14 cellular contexts compared by ENCODE assay signal in genomic region chr3:188227442-188227841, GRCh38.
A peak's percentile ranks its signal among the peaks of the same experiment; 100 is the strongest.
DNase-seq lines count a peak whose midpoint lies in the region; ATAC-seq, FAIRE-seq and TF ChIP-seq lines count a peak whose summit lies in the region.
"Had no signal": no experiment of that assay in that cellular context is flagged by ENCODE, and none has a peak within 500 bp of the region (broad histone marks: within the 10 kb centered on the region; RNA-seq: fewer than 3 reads in every experiment).

No MANE protein-coding gene starts in this region.

- ATAC-seq in gastroesophageal sphincter, result no peak
- ATAC-seq in left lung, result no peak
- no peak for ATAC-seq in GM18868 (IDR thresholded peaks at IDR 0.05; ENCODE audit: unreplicated experiment)
- ATAC-seq: A549; CD8-positive, alpha-beta T cell had no signal

- no peak for TF ChIP-seq CTCF in H1 (IDR thresholded peaks at IDR 0.05; ENCODE audit: control extremely low read depth in 1 of 3, insufficient read depth in 1 of 3, low read depth in 1 of 3, low read length in 3 of 3)
- no peak for TF ChIP-seq CTCF in gastroesophageal sphincter (IDR thresholded peaks at IDR 0.05)
- no peak for TF ChIP-seq CTCF in stomach (IDR thresholded peaks at IDR 0.05)
- no peak for TF ChIP-seq CTCF in uterus (IDR thresholded peaks at IDR 0.05)
- no peak for TF ChIP-seq CTCF in left lung (IDR thresholded peaks at IDR 0.05)

- H3K27me3 ChIP-seq in H1 (replicated peaks in 1 of 4; ENCODE audit: control insufficient read depth in 3 of 4, extremely low read depth in 1 of 4, insufficient read depth in 3 of 4, low read length in 3 of 4) (no peaks in the 10 kb centered on the region), gastroesophageal sphincter (no peaks in the 10 kb centered on the region), stomach (no peaks in the 10 kb centered on the region), uterus (no peaks in the 10 kb centered on the region), left lung (no peaks in the 10 kb centered on the region)

- no peak for FAIRE-seq in H1 (lab: Jason Lieb, UNC)
- FAIRE-seq: A549 had no signal

- no peak overlapping the region for H3K4me2 ChIP-seq in H1 (ENCODE audit: insufficient read depth in 1 of 2, low read depth in 2 of 2, low read length in 2 of 2)
- H3K4me2 ChIP-seq: A549 had no signal

- DNase-seq in H1 (ENCODE audit: low read depth in 1 of 2, low spot score in 2 of 2) (no peak), stomach (no peak), uterus (no peak), NCI-H345 treated with DMSO at 0.1 percent for 48 hours (lab: John Stamatoyannopoulos, UW; ENCODE audit: unreplicated experiment) (no peak), left lung (no peak)
- DNase-seq: Caco-2; CD8-positive, alpha-beta T cell; GF-D8; GM23248; H7 had no signal

- no peak for TF ChIP-seq EP300 in H1 (IDR thresholded peaks at IDR 0.05; ENCODE audit: borderline replicate concordance in 1 of 2, low read depth in 2 of 2, low read length in 2 of 2)
- no peak for TF ChIP-seq EP300 in gastroesophageal sphincter (IDR thresholded peaks at IDR 0.05)
- no peak for TF ChIP-seq EP300 in stomach (IDR thresholded peaks at IDR 0.05)

- no peak overlapping the region for H3K4ac ChIP-seq in H1 (replicated peaks; ENCODE audit: insufficient read length, low read depth, low read length)

- no peak overlapping the region for H2AK5ac ChIP-seq in H1 (ENCODE audit: low read depth, low read length)

- no peak overlapping the region for H2BK20ac ChIP-seq in H1 (ENCODE audit: low read length)

- POLR2A ChIA-PET in H1 (lab: Charles Lee; ENCODE audit: partially characterized antibody), result no interaction called here

- H3K27ac ChIP-seq in H1 (ENCODE audit: low read depth, low read length) (no peak overlapping the region), gastroesophageal sphincter (peak overlapping the region; percentile 87 to 100 (median 92)), stomach (peak overlapping the region in 3 of 5 donors; percentile 74 to 92 (median 78)), uterus (peak overlapping the region; percentile 37), left lung (no peak overlapping the region)
- H3K27ac ChIP-seq: A549, GM23248, HL-60 had no signal

- H4K8ac ChIP-seq in H1 (ENCODE audit: extremely low read depth, insufficient read depth, low read length), result peak overlapping the region; percentile 7; the same call in 1 of the 2 replicates

- H3K56ac ChIP-seq in H1 (replicated peaks; ENCODE audit: insufficient read length, low read depth, low read length), result no peak overlapping the region

- no peak overlapping the region for H2AFZ ChIP-seq in H1 (ENCODE audit: low read length)
- H2AFZ ChIP-seq: GM23248 had no signal

- H3K4me1 ChIP-seq in H1 (replicated peaks in 1 of 4; ENCODE audit: control insufficient read depth in 3 of 4, insufficient read depth in 4 of 4, low read length in 3 of 4) (no peaks in the 10 kb centered on the region; a peak in 1 of 7 replicates), gastroesophageal sphincter (peaks cover 26 to 99% (median 50%) of the 10 kb centered on the region in 3 donors), stomach (peaks cover 20 to 90% (median 61%) of the 10 kb centered on the region in 4 donors), uterus (peaks cover 0 to under 1% of the 10 kb centered on the region in 2 donors), left lung (peaks cover 0 to 9% of the 10 kb centered on the region in 2 donors)
- H3K4me1 ChIP-seq: Caco-2 had no signal

- no peak overlapping the region for H2BK12ac ChIP-seq in H1 (ENCODE audit: low read depth, low read length)

- H3K9me3 ChIP-seq in H1 (ENCODE audit: insufficient read depth in 2 of 2, low read depth in 1 of 2, low read length in 1 of 2), result no peaks in the 10 kb centered on the region
- no peaks in the 10 kb centered on the region for H3K9me3 ChIP-seq in gastroesophageal sphincter
- H3K9me3 ChIP-seq in stomach, result no peaks in the 10 kb centered on the region
- no peaks in the 10 kb centered on the region for H3K9me3 ChIP-seq in uterus
- H3K9me3 ChIP-seq in left lung, result no peaks in the 10 kb centered on the region
- H3K9me3 ChIP-seq: Caco-2 had no signal

- no peak for TF ChIP-seq RAD21 in H1 (IDR thresholded peaks at IDR 0.05 in 1 of 2, conservative IDR thresholded peaks at IDR 0.05 in 1 of 2; ENCODE audit: low read depth in 2 of 2, low read length in 2 of 2)

- CTCF ChIA-PET in H1 (lab: Charles Lee; ENCODE audit: partially characterized antibody), result interaction anchor here (0.6 to 1.1 kb wide), 3 partner anchors 12 to 487 kb away, joined by 3 to 4 read pairs (median 3); no protein-coding TSS in a partner anchor

- no peaks in the 10 kb centered on the region for H3K23me2 ChIP-seq in H1 (ENCODE audit: low read depth, low read length)

- no peak overlapping the region for H2BK120ac ChIP-seq in H1 (replicated peaks; ENCODE audit: low read depth, low read length)

- TF ChIP-seq POLR2A in H1 (IDR thresholded peaks at IDR 0.05; ENCODE audit: control extremely low read depth in 1 of 2, low read depth in 2 of 2, low read length in 2 of 2) (no peak), gastroesophageal sphincter (IDR thresholded peaks at IDR 0.05) (no peak), stomach (IDR thresholded peaks at IDR 0.05) (no peak), uterus (IDR thresholded peaks at IDR 0.05) (no peak)

- no peaks in the 10 kb centered on the region for H4K20me1 ChIP-seq in H1 (replicated peaks in 1 of 2; ENCODE audit: control insufficient read depth in 1 of 2, insufficient read depth in 2 of 2, low read length in 2 of 2)

- H4K5ac ChIP-seq in H1 (ENCODE audit: insufficient read length, low read depth, low read length), result no peak overlapping the region

- H3K79me1 ChIP-seq in H1 (ENCODE audit: low read depth, low read length), result no peaks in the 10 kb centered on the region; the same call in 1 of the 2 replicates

- peaks cover 0 to 17% of the 10 kb centered on the region in 2 experiments; a peak in 2 of 4 replicates for H3K79me2 ChIP-seq in H1 (ENCODE audit: control insufficient read depth in 1 of 2, insufficient read depth in 2 of 2, low read length in 2 of 2)

- intact Hi-C loops in stomach (cut with DNase I; ENCODE audit: low total_unique reads) (no loop called here), uterus (cut with DNase I; ENCODE audit: low total_unique reads) (no loop called here), left lung (cut with DNase I) (no loop called here)

- H3K9ac ChIP-seq in H1 (replicated peaks in 1 of 4; ENCODE audit: extremely low read depth in 1 of 4, low read depth in 3 of 4, low read length in 3 of 4), result no peak overlapping the region
- H3K9ac ChIP-seq: GM23248 had no signal

- no peak overlapping the region for H2BK15ac ChIP-seq in H1 (ENCODE audit: low read length)

- H3K14ac ChIP-seq in H1 (ENCODE audit: insufficient read length), result no peak overlapping the region

- H3K4me3 ChIP-seq in H1 (ENCODE audit: extremely low read depth in 1 of 4, insufficient read depth in 2 of 4, low read depth in 3 of 4, low read length in 4 of 4), result no peak overlapping the region
- no peak overlapping the region for H3K4me3 ChIP-seq in gastroesophageal sphincter
- H3K4me3 ChIP-seq in stomach, result no peak overlapping the region
- no peak overlapping the region for H3K4me3 ChIP-seq in uterus
- no peak overlapping the region for H3K4me3 ChIP-seq in left lung
- H3K4me3 ChIP-seq: A549, GM23248 had no signal

- H2BK5ac ChIP-seq in H1 (ENCODE audit: low read depth, low read length), result no peak overlapping the region

- no peaks in the 10 kb centered on the region for H3K36me3 ChIP-seq in H1 (ENCODE audit: control insufficient read depth in 2 of 4, insufficient read depth in 4 of 4, low read length in 3 of 4)
- peaks cover 0 to 32% of the 10 kb centered on the region in 2 donors for H3K36me3 ChIP-seq in gastroesophageal sphincter
- H3K36me3 ChIP-seq in stomach, result peaks cover 0 to 25% (median 4%) of the 10 kb centered on the region in 4 donors
- H3K36me3 ChIP-seq in uterus, result no peaks in the 10 kb centered on the region
- H3K36me3 ChIP-seq in left lung, result peaks cover 0 to 13% of the 10 kb centered on the region in 2 donors

- WGBS in H1 (ENCODE audit: extremely low coverage in 1 of 2, insufficient coverage in 1 of 2, insufficient read length in 1 of 2, insufficient replicate concordance in 2 of 2, low coverage in 1 of 2, low lambda C conversion rate in 2 of 2, missing lambda C conversion rate in 1 of 2), 2 experiments, result 96% methylated on average over 3 of the region's 3 CpGs; no CpG with 5 or more reads in 1 of the 2 experiments
- WGBS in gastroesophageal sphincter (ENCODE audit: low coverage in 1 of 2), 2 donors, result 50% methylated on average over 1 of the region's 3 CpGs; no CpG with 5 or more reads in 1 of the 2 donors
- WGBS in stomach, 5 donors, result 56 to 96% (median 76%) methylated on average over 3 of the region's 3 CpGs

- H4K91ac ChIP-seq in H1 (replicated peaks; ENCODE audit: insufficient read length, low read length), result no peak overlapping the region

- no peak overlapping the region for H3K18ac ChIP-seq in H1 (ENCODE audit: extremely low read depth, low read length)

- no peak overlapping the region for H3K23ac ChIP-seq in H1 (ENCODE audit: insufficient read length)

TF ChIP-seq in H1, 55 proteins besides CTCF, POLR2A, EP300 and RAD21:
- TF ChIP-seq CHD2 (IDR thresholded peaks at IDR 0.05; ENCODE audit: low read length), result no peak
- no peak for TF ChIP-seq ASH2L (IDR thresholded peaks at IDR 0.05; ENCODE audit: low read length)
- no peak for TF ChIP-seq NANOG (IDR thresholded peaks at IDR 0.05; ENCODE audit: insufficient read depth, low read depth, low read length, poor library complexity, severe bottlenecking)
- TF ChIP-seq YY1 (IDR thresholded peaks at IDR 0.05; ENCODE audit: low read depth, low read length), result no peak

Comparison
In these comparisons a context has a peak if more than half of its experiments do, and no peak if none do; other contexts are left out.
1. H3K27ac ChIP-seq: peak in gastroesophageal sphincter (4 of 4), stomach (3 of 5) and uterus (2 of 2); none in H1 (single experiment) and left lung (0 of 2).